Comparison of ENCODE assay signal across 28 cellular contexts in genomic region chr1:79945391-79945790, GRCh38.
"Had no signal": no experiment of that assay in that cellular context is flagged by ENCODE, and none has a peak within 500 bp of the region (broad histone marks: within the 10 kb centered on the region; RNA-seq: fewer than 3 reads in every experiment).

No MANE protein-coding gene starts in this region.

- H3K4me3 ChIP-seq: breast epithelium, SK-N-MC had no signal

- H3K4me1 ChIP-seq: breast epithelium had no signal

- H3K27ac ChIP-seq: breast epithelium, SK-N-MC, VCaP had no signal

- H3K27me3 ChIP-seq: breast epithelium had no signal

- H3K36me3 ChIP-seq: breast epithelium had no signal

- DNase-seq: activated CD4-positive, alpha-beta memory T cell treated with anti-CD3 and anti-CD28 coated beads, Interleukin-2, amount 10 ng/mL, durations not matched to agents 7 days and 5 days; activated CD4-positive, alpha-beta T cell treated with anti-CD3 and anti-CD28 coated beads for 36 hours; activated CD4-positive, alpha-beta T cell treated with anti-CD3 and anti-CD28 coated beads, Interleukin-2, amount 50 U/mL, for 1 hour; activated CD4-positive, CD25-positive, alpha-beta regulatory T cell; activated naive CD4-positive, alpha-beta T cell treated with anti-CD3 and anti-CD28 coated beads, Interleukin-2, amount 50 U/mL, for 16 hours; activated naive CD8-positive, alpha-beta T cell treated with anti-CD3 and anti-CD28 coated beads, Interleukin-2, amount 10 ng/mL, durations not matched to agents 7 days and 5 days; activated T-cell treated with anti-CD3 and anti-CD28 coated beads for 4 hours; activated T-cell treated with anti-CD3 and anti-CD28 coated beads, Interleukin-2, amount 50 U/mL, for 48 hours; aorta; caudate nucleus; Kasumi-1; KBM-7; MV-4-11; NCI-H1092 treated with DMSO at 0.1 percent for 48 hours; NCI-H1417 treated with DMSO at 0.1 percent for 48 hours; NCI-H1694 treated with DMSO at 0.1 percent for 48 hours; NCI-H2029 treated with DMSO at 0.1 percent for 48 hours; NCI-H345; NCI-H510A; NCI-H526 treated with DMSO at 0.1 percent for 48 hours; NCI-H82; NK-92 treated with Interleukin-12 subunit alpha and Interleukin-12 subunit beta, amount 100 ng/mL, for 24 hours; T-cell; T-helper 2 cell; T1000 had no signal

- ATAC-seq: activated CD4-positive, alpha-beta T cell treated with anti-CD3 and anti-CD28 coated beads for 36 hours; T-cell had no signal

- H3K9me3 ChIP-seq: breast epithelium had no signal
